ENCODE assay signal across 1 cellular context in the genomic region with DNA sequence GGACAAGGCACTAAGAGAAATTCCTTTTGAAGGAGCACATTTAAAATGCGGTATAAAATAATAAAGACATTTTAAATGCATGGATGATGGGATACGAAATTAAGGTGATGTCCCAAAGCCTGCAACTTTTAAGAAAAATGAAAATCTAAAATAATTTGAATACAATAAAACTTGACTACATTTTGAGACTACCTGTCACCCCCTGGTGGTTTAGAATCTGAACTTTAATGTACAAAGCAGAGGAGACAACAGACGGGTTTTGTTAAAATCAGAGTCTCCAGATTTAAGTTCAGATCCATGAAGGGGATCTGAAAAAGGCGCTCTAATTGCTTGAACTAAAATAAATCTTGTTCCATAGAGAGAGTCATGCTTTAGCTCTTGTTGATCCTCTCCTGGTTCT.
TF ChIP-seq lines count a peak whose summit lies in the region.

No MANE protein-coding gene starts in this region.

TF ChIP-seq in GM12878, 131 proteins besides CTCF, POLR2A, EP300 and RAD21 (continued from another document):
- TF ChIP-seq ZBTB33 (IDR thresholded peaks at IDR 0.05), result no peak
